In the genomic region with DNA sequence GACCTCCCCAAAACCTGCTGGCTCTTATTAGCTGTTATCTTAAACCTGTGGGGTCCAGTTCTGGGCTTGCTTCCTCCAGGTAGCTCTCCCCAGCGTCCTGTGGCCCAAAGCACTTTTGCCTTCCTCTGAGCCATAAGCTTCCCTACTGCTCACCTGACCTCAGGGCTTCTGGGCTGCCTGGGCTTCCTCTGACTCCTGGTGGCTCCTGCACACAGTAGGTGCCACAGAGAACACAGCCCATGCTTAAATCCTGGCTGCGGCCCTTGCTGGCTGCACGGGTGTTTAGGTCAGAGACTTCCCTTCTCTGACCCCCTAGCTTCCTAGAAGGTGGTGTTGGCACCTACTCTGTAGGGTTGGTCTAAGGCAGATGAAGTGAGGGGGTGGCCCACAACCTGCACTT, we compare ENCODE assay signal across 11 cellular contexts. TPM values are rescaled to one million over a fixed set of nuclear protein-coding genes. Genes with fewer than 3 reads are reported as not detected.
DNase-seq lines count a peak whose midpoint lies in the region; ATAC-seq and TF ChIP-seq lines count a peak whose summit lies in the region.
"Had no signal": no experiment of that assay in that cellular context is flagged by ENCODE, and none has a peak within 500 bp of the region (broad histone marks: within the 10 kb centered on the region; RNA-seq: fewer than 3 reads in every experiment).

No MANE protein-coding gene starts in this region.

- H3K27ac Mint-ChIP-seq in activated naive CD4-positive, alpha-beta T cell treated with anti-CD3 and anti-CD28 coated beads for 36 hours: no peak overlapping the region
- peak overlapping the region in 7 of 9 donors; percentile 18 to 86 (median 70) for H3K27ac Mint-ChIP-seq in naive thymus-derived CD4-positive, alpha-beta T cell
- H3K27ac Mint-ChIP-seq in type B pancreatic cell: peak overlapping the region; percentile 84

- no peak overlapping the region for H3K27ac ChIP-seq in naive thymus-derived CD4-positive, alpha-beta T cell (ENCODE audit: low read depth, low read length)
- H3K27ac ChIP-seq in WERI-Rb-1: no peak overlapping the region

- H3K9me3 ChIP-seq in naive thymus-derived CD4-positive, alpha-beta T cell (ENCODE audit: control insufficient read depth in 2 of 3, low read length in 3 of 3): no peaks in the 10 kb centered on the region
- H3K9me3 ChIP-seq in WERI-Rb-1 (ENCODE audit: severe bottlenecking): no peaks in the 10 kb centered on the region

- CTCF ChIA-PET in activated naive CD4-positive, alpha-beta T cell treated with anti-CD3 and anti-CD28 coated beads for 36 hours (lab: Charles Lee): interaction anchor here (0.7 to 7.2 kb wide), 3 partner anchors 18 to 97 kb away, joined by 3 to 85 read pairs (median 5); no protein-coding TSS in a partner anchor
- CTCF ChIA-PET in naive thymus-derived CD4-positive, alpha-beta T cell (lab: Charles Lee): interaction anchor here (0.8 to 4.0 kb wide), 4 partner anchors 13 to 29 kb away, joined by 3 to 22 read pairs (median 6); no protein-coding TSS in a partner anchor

- H3K4me1 Mint-ChIP-seq in activated naive CD4-positive, alpha-beta T cell treated with anti-CD3 and anti-CD28 coated beads for 36 hours (ENCODE audit: low read depth): peaks cover 59% of the 10 kb centered on the region
- peaks cover 21 to 74% (median 40%) of the 10 kb centered on the region in 7 donors for H3K4me1 Mint-ChIP-seq in naive thymus-derived CD4-positive, alpha-beta T cell
- H3K4me1 Mint-ChIP-seq in type B pancreatic cell (ENCODE audit: unreplicated experiment): peaks cover 57% of the 10 kb centered on the region

- ATAC-seq in naive thymus-derived CD4-positive, alpha-beta T cell: no peak
- no peak for ATAC-seq in GM21529 (IDR thresholded peaks at IDR 0.05; ENCODE audit: unreplicated experiment)
- ATAC-seq in GM19455 (IDR thresholded peaks at IDR 0.05; ENCODE audit: unreplicated experiment): no peak
- ATAC-seq: esophagus mucosa had no signal

- H3K36me3 ChIP-seq in naive thymus-derived CD4-positive, alpha-beta T cell (ENCODE audit: control insufficient read depth in 2 of 3, insufficient read depth in 3 of 3, low read length in 3 of 3): no peaks in the 10 kb centered on the region
- H3K36me3 ChIP-seq in WERI-Rb-1: peaks cover 3% of the 10 kb centered on the region; the same call in 1 of the 2 replicates

- H3K4me3 ChIP-seq in naive thymus-derived CD4-positive, alpha-beta T cell (ENCODE audit: low read length): no peak overlapping the region
- no peak overlapping the region for H3K4me3 ChIP-seq in WERI-Rb-1 (ENCODE audit: low read depth, low read length)

- intact Hi-C loops in activated naive CD4-positive, alpha-beta T cell treated with anti-CD3 and anti-CD28 coated beads for 36 hours (cut with micrococcal nuclease): no loop called here
- intact Hi-C loops in naive thymus-derived CD4-positive, alpha-beta T cell (cut with micrococcal nuclease): no loop called here

- H3K36me3 Mint-ChIP-seq in activated naive CD4-positive, alpha-beta T cell treated with anti-CD3 and anti-CD28 coated beads for 36 hours (ENCODE audit: low read depth): peaks cover 2% of the 10 kb centered on the region
- peaks cover 0 to 1% (median 0%) of the 10 kb centered on the region in 5 donors for H3K36me3 Mint-ChIP-seq in naive thymus-derived CD4-positive, alpha-beta T cell
- H3K36me3 Mint-ChIP-seq in type B pancreatic cell: no peaks in the 10 kb centered on the region

- no peak for DNase-seq in activated naive CD4-positive, alpha-beta T cell treated with anti-CD3 and anti-CD28 coated beads for 36 hours
- no peak for DNase-seq in activated naive CD4-positive, alpha-beta T cell treated with Interleukin-2 at 50 U/mL for 16 hours
- DNase-seq in dermis blood vessel endothelial cell: peak; percentile 7
- peak in 1 of 9 donors; percentile 5 for DNase-seq in naive thymus-derived CD4-positive, alpha-beta T cell
- no peak for DNase-seq in type B pancreatic cell (ENCODE audit: extremely low spot score, unreplicated experiment)
- DNase-seq in WERI-Rb-1: no peak
- DNase-seq: activated gamma-delta T cell, NCI-H748 treated with DMSO at 0.1 percent for 48 hours had no signal

- POLR2A ChIA-PET in naive thymus-derived CD4-positive, alpha-beta T cell (lab: Charles Lee): interaction anchor here (0.9 to 2.8 kb wide), 7 partner anchors 8 to 30 kb away, joined by 3 to 15 read pairs (median 3); no protein-coding TSS in a partner anchor

- no peaks in the 10 kb centered on the region for H3K27me3 Mint-ChIP-seq in activated naive CD4-positive, alpha-beta T cell treated with anti-CD3 and anti-CD28 coated beads for 36 hours (ENCODE audit: low read depth)
- no peaks in the 10 kb centered on the region for H3K27me3 Mint-ChIP-seq in naive thymus-derived CD4-positive, alpha-beta T cell
- no peaks in the 10 kb centered on the region for H3K27me3 Mint-ChIP-seq in type B pancreatic cell

- no peak for TF ChIP-seq CTCF in type B pancreatic cell (conservative IDR thresholded peaks at IDR 0.05)
- TF ChIP-seq CTCF in WERI-Rb-1 (IDR thresholded peaks at IDR 0.05; ENCODE audit: low read depth, low read length): no peak

- H3K27me3 ChIP-seq in naive thymus-derived CD4-positive, alpha-beta T cell (ENCODE audit: control insufficient read depth in 2 of 2, insufficient read depth in 2 of 2, low read length in 2 of 2): no peaks in the 10 kb centered on the region
- no peaks in the 10 kb centered on the region for H3K27me3 ChIP-seq in WERI-Rb-1 (ENCODE audit: insufficient read depth, low read depth, severe bottlenecking)

- H3K9me3 Mint-ChIP-seq in activated naive CD4-positive, alpha-beta T cell treated with anti-CD3 and anti-CD28 coated beads for 36 hours: no peaks in the 10 kb centered on the region
- H3K9me3 Mint-ChIP-seq in naive thymus-derived CD4-positive, alpha-beta T cell: peaks cover 0 to 2% (median 0%) of the 10 kb centered on the region in 11 donors
- H3K9me3 Mint-ChIP-seq in type B pancreatic cell: no peaks in the 10 kb centered on the region

- peaks cover 27 to 52% of the 10 kb centered on the region in 2 donors for H3K4me1 ChIP-seq in naive thymus-derived CD4-positive, alpha-beta T cell (ENCODE audit: control insufficient read depth in 2 of 2, insufficient read depth in 2 of 2, low read length in 2 of 2)

- peak overlapping the region; percentile 54 for H3K4me3 Mint-ChIP-seq in activated naive CD4-positive, alpha-beta T cell treated with anti-CD3 and anti-CD28 coated beads for 36 hours
- peak overlapping the region in 7 of 10 donors; percentile 27 to 69 (median 39) for H3K4me3 Mint-ChIP-seq in naive thymus-derived CD4-positive, alpha-beta T cell
- H3K4me3 Mint-ChIP-seq in type B pancreatic cell: peak overlapping the region; percentile 88

RNA-seq across cellular contexts. Expression of gene RALGDS, which starts 2.5 kb away (rescaled TPM):
- 10 to 100 TPM; 29.5 to 32.5 TPM for total RNA-seq in activated naive CD4-positive, alpha-beta T cell treated with anti-CD3 and anti-CD28 coated beads for 36 hours
- total RNA-seq in dermis blood vessel endothelial cell (68.7 and 68.9 TPM in 2 replicates), type B pancreatic cell (ENCODE audit: low replicate concordance) (64.8 and 86.3 TPM in 2 replicates)
- 100 to 1,000 TPM in 2 of 5 experiments, 10 to 100 TPM in 3; 73.9 to 123 (median 79.7) TPM for total RNA-seq in naive thymus-derived CD4-positive, alpha-beta T cell
- 10 to 100 TPM; 17.8 to 35.7 TPM for polyA plus RNA-seq in naive thymus-derived CD4-positive, alpha-beta T cell

RNA-seq across cellular contexts. Expression of gene GBGT1, which starts 45.1 kb away (rescaled TPM):
- total RNA-seq in activated naive CD4-positive, alpha-beta T cell treated with anti-CD3 and anti-CD28 coated beads for 36 hours: 1 to 10 TPM; 3.9 to 4.7 TPM
- total RNA-seq in dermis blood vessel endothelial cell (15.7 and 28.0 TPM in 2 replicates), type B pancreatic cell (ENCODE audit: low replicate concordance) (21.0 and 54.9 TPM in 2 replicates)
- 10 to 100 TPM in 2 of 5 experiments, 1 to 10 TPM in 3; 3.4 to 14.8 (median 5.5) TPM for total RNA-seq in naive thymus-derived CD4-positive, alpha-beta T cell
- under 1 TPM in 1 of 2 donors, not detected in 1; 0.14 TPM for polyA plus RNA-seq in naive thymus-derived CD4-positive, alpha-beta T cell

RNA-seq across cellular contexts. Expression of gene CEL, which starts 56.8 kb away (rescaled TPM):
- total RNA-seq in activated naive CD4-positive, alpha-beta T cell treated with anti-CD3 and anti-CD28 coated beads for 36 hours: 1 to 10 TPM; 2.1 to 2.2 TPM
- total RNA-seq in dermis blood vessel endothelial cell (0.14 and 0.17 TPM in 2 replicates), type B pancreatic cell (ENCODE audit: low replicate concordance) (4.5 and 4.9 TPM in 2 replicates)
- 1 to 10 TPM in 3 of 5 experiments, under 1 TPM in 2; 0.32 to 2.3 (median 2.2) TPM for total RNA-seq in naive thymus-derived CD4-positive, alpha-beta T cell
- not detected for polyA plus RNA-seq in naive thymus-derived CD4-positive, alpha-beta T cell
